In the genomic region with DNA sequence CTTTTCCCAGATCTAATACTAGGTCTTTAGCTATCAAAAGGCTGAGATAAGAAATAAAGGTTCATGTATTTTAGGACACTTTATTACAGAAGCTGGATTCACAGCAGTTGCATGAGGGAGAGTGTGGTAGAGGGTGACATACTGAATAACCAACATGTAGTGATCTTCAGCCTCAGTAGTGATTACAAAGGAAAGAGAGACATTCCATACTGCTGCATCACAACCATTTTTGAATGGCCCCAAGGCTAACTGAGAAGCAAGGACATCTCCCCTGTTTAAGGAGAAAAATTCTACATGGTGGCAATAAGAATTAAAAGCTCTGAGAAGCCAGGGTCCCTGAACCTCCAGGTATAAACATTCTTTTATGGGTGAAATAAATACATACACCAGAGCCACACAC, we compare ENCODE assay signal across 17 cellular contexts. TPM values are rescaled to one million over a fixed set of nuclear protein-coding genes. Genes with fewer than 3 reads are reported as not detected.
DNase-seq lines count a peak whose midpoint lies in the region; ATAC-seq and TF ChIP-seq lines count a peak whose summit lies in the region.
"Had no signal": no experiment of that assay in that cellular context is flagged by ENCODE, and none has a peak within 500 bp of the region (broad histone marks: within the 10 kb centered on the region; RNA-seq: fewer than 3 reads in every experiment).

No MANE protein-coding gene starts in this region.

- peaks cover 3% of the 10 kb centered on the region for H3K9me3 Mint-ChIP-seq in type B pancreatic cell
- H3K9me3 Mint-ChIP-seq: activated T-helper 1 cell treated with anti-CD3 and anti-CD28 coated beads, Interleukin-12 subunit alpha, Interleukin-12 subunit beta, Interleukin-2, Interleukin-4 antibody, amounts not matched to agents 30 ng/mL and 10 ng/mL and 1 ng/mL, durations not matched to agents 14 hours and 24 hours and 36 hours had no signal

- no peaks in the 10 kb centered on the region for H3K4me1 Mint-ChIP-seq in type B pancreatic cell (ENCODE audit: unreplicated experiment)

- intact Hi-C loops in PC-3 (cut with micrococcal nuclease) (loop anchor here (2.0 kb wide), 1 partner anchor 18 kb away; no protein-coding TSS in a partner anchor), transverse colon (cut with DNase I; ENCODE audit: low total_unique reads) (no loop called here)

- CTCF ChIA-PET in BJ (lab: Yijun Ruan, JAX): no interaction called here
- CTCF ChIA-PET in PC-3 (lab: Charles Lee): no interaction called here

- POLR2A ChIA-PET in BJ (lab: Charles Lee) (no interaction called here), PC-3 (lab: Charles Lee; ENCODE audit: unreplicated experiment) (interaction anchor here (0.6 kb wide), 1 partner anchor 187 kb away, joined by 4 read pairs; no protein-coding TSS in a partner anchor)

- H3K27ac ChIP-seq in PC-3 (ENCODE audit: low read length) (no peak overlapping the region), transverse colon (no peak overlapping the region)
- H3K27ac ChIP-seq: BLaER1 treated with 17β-estradiol and CSF1 and Interleukin-3, amounts not matched to agents 10 nM and 100 nM had no signal

- no peak overlapping the region for H3K4me3 ChIP-seq in BJ (ENCODE audit: low read depth, low read length)
- H3K4me3 ChIP-seq in PC-3 (ENCODE audit: low read length): no peak overlapping the region
- no peak overlapping the region for H3K4me3 ChIP-seq in choroid plexus epithelial cell (ENCODE audit: low read depth, low read length)
- H3K4me3 ChIP-seq in transverse colon: no peak overlapping the region
- H3K4me3 ChIP-seq: BLaER1 treated with 17β-estradiol and CSF1 and Interleukin-3, amounts not matched to agents 10 nM and 100 nM had no signal

- no peaks in the 10 kb centered on the region for H3K9me3 ChIP-seq in PC-3 (ENCODE audit: low read length)
- H3K9me3 ChIP-seq in transverse colon: no peaks in the 10 kb centered on the region
- H3K9me3 ChIP-seq: BLaER1 treated with 17β-estradiol and CSF1 and Interleukin-3, amounts not matched to agents 10 nM and 100 nM had no signal

- H3K36me3 Mint-ChIP-seq in type B pancreatic cell: peaks cover 21% of the 10 kb centered on the region

- TF ChIP-seq EP300 in transverse colon (IDR thresholded peaks at IDR 0.05; ENCODE audit: low read depth): no peak

- H3K27me3 ChIP-seq in BJ (ENCODE audit: control insufficient read depth, insufficient read depth, low read length): no peaks in the 10 kb centered on the region
- H3K27me3 ChIP-seq in PC-3 (ENCODE audit: low read length): no peaks in the 10 kb centered on the region
- H3K27me3 ChIP-seq in transverse colon: no peaks in the 10 kb centered on the region
- H3K27me3 ChIP-seq: BLaER1 treated with 17β-estradiol and CSF1 and Interleukin-3, amounts not matched to agents 10 nM and 100 nM had no signal

- H3K4me2 ChIP-seq in PC-3 (ENCODE audit: low read length): no peak overlapping the region
- H3K4me2 ChIP-seq: BLaER1 treated with 17β-estradiol and CSF1 and Interleukin-3, amounts not matched to agents 10 nM and 100 nM had no signal

- no peak overlapping the region for H3K27ac Mint-ChIP-seq in type B pancreatic cell
- H3K27ac Mint-ChIP-seq: activated T-helper 1 cell treated with anti-CD3 and anti-CD28 coated beads, Interleukin-12 subunit alpha, Interleukin-12 subunit beta, Interleukin-2, Interleukin-4 antibody, amounts not matched to agents 30 ng/mL and 10 ng/mL and 1 ng/mL, durations not matched to agents 14 hours and 24 hours and 36 hours had no signal

- no peak overlapping the region for H2AFZ ChIP-seq in PC-3 (ENCODE audit: low read length)

- TF ChIP-seq CTCF in BJ (IDR thresholded peaks at IDR 0.05; ENCODE audit: insufficient read depth, low read depth, low read length) (no peak), PC-3 (conservative IDR thresholded peaks at IDR 0.05; ENCODE audit: low read depth, low read length) (no peak), choroid plexus epithelial cell (conservative IDR thresholded peaks at IDR 0.05; ENCODE audit: low read depth, low read length) (no peak), GM20000 (IDR thresholded peaks at IDR 0.05; ENCODE audit: extremely low read depth, missing control alignments) (no peak), type B pancreatic cell (conservative IDR thresholded peaks at IDR 0.05) (no peak), transverse colon (IDR thresholded peaks at IDR 0.05) (no peak)

- H3K36me3 ChIP-seq in BJ (ENCODE audit: control insufficient read depth, insufficient read depth, low read length) (no peaks in the 10 kb centered on the region), PC-3 (ENCODE audit: low read depth, low read length) (no peaks in the 10 kb centered on the region), transverse colon (peaks cover 0 to 25% (median 5%) of the 10 kb centered on the region in 4 donors)

- H3K4me1 ChIP-seq in PC-3 (ENCODE audit: insufficient read depth, low read length) (peaks cover 6% of the 10 kb centered on the region), transverse colon (no peaks in the 10 kb centered on the region)
- H3K4me1 ChIP-seq: BLaER1 treated with 17β-estradiol and CSF1 and Interleukin-3, amounts not matched to agents 10 nM and 100 nM had no signal

- H3K27me3 Mint-ChIP-seq in type B pancreatic cell: no peaks in the 10 kb centered on the region

- TF ChIP-seq POLR2A in transverse colon (IDR thresholded peaks at IDR 0.05): no peak

- H4K20me1 ChIP-seq in PC-3 (ENCODE audit: low read length): no peaks in the 10 kb centered on the region

- in situ Hi-C loops in transverse colon (cut with MboI; ENCODE audit: low pct_ligation_motif_present in 1 of 4, low pct_unique_long_range_greater_than_20kb in 1 of 4, low sequenced_read_pairs in 3 of 4): no loop called here

- no TSS peak for BruUV-seq in PC-3 (replicated peaks; lab: Mats Ljungman, UMichigan)

- no peak overlapping the region for H3K4me3 Mint-ChIP-seq in type B pancreatic cell
- H3K4me3 Mint-ChIP-seq: activated T-helper 1 cell treated with anti-CD3 and anti-CD28 coated beads, Interleukin-12 subunit alpha, Interleukin-12 subunit beta, Interleukin-2, Interleukin-4 antibody, amounts not matched to agents 30 ng/mL and 10 ng/mL and 1 ng/mL, durations not matched to agents 14 hours and 24 hours and 36 hours had no signal

- peak; percentile 79 for ATAC-seq in PC-3
- ATAC-seq: Panc1 had no signal

- no peaks in the 10 kb centered on the region for H3K79me2 ChIP-seq in PC-3 (ENCODE audit: low read length)

- H3F3A ChIP-seq in PC-3 (ENCODE audit: low read length, unreplicated experiment): no peaks in the 10 kb centered on the region

- DNase-seq in BJ (ENCODE audit: low read depth): peak; percentile 43
- peak; percentile 57 for DNase-seq in PC-3
- peak; percentile 71 for DNase-seq in choroid plexus epithelial cell (ENCODE audit: low read depth)
- peak; percentile 66 for DNase-seq in kidney tubule cell (ENCODE audit: low spot score)
- no peak for DNase-seq in GM20000 (ENCODE audit: low spot score)
- no peak for DNase-seq in type B pancreatic cell (ENCODE audit: extremely low spot score, unreplicated experiment)
- no peak for DNase-seq in transverse colon
- no peak for DNase-seq in epidermal melanocyte (ENCODE audit: insufficient read length, low spot score)
- DNase-seq: aorta; NCI-H1092; NCI-H446 treated with DMSO at 0.1 percent for 48 hours; stimulated activated CD8-positive, alpha-beta memory T cell treated with anti-CD3 and anti-CD28 coated beads, Interleukin-4, amount 100 ng/mL, for 48 hours had no signal

- no peaks in the 10 kb centered on the region for H3K9me2 ChIP-seq in PC-3 (replicated peaks; ENCODE audit: low read length)

- no peak overlapping the region for H3K9ac ChIP-seq in PC-3 (ENCODE audit: low read length)
- H3K9ac ChIP-seq: BLaER1 treated with 17β-estradiol and CSF1 and Interleukin-3, amounts not matched to agents 10 nM and 100 nM had no signal

RNA-seq across cellular contexts. Expression of gene COG5, which starts 35.3 kb away (rescaled TPM):
- polyA plus RNA-seq in BJ (2011; rRNA removed): 20.5 and 44.2 TPM in 2 replicates
- 18.0 and 20.8 TPM in 2 replicates for polyA minus RNA-seq in BJ (2011; rRNA and poly(A)+ RNA removed)
- total RNA-seq in PC-3 (2014; rRNA removed) (46.5 and 51.7 TPM in 2 replicates), type B pancreatic cell (ENCODE audit: low replicate concordance) (35.7 and 37.2 TPM in 2 replicates), transverse colon (10 to 100 TPM; 15.7 to 48.2 (median 35.7) TPM)

RNA-seq across cellular contexts. Expression of gene DUS4L, which starts 35.3 kb away (rescaled TPM):
- 2.2 and 4.5 TPM in 2 replicates for polyA plus RNA-seq in BJ (2011; rRNA removed)
- polyA minus RNA-seq in BJ (2011; rRNA and poly(A)+ RNA removed): 1.8 and 2.3 TPM in 2 replicates
- total RNA-seq in PC-3 (2014; rRNA removed) (10.2 and 12.9 TPM in 2 replicates), type B pancreatic cell (ENCODE audit: low replicate concordance) (10.1 and 12.4 TPM in 2 replicates), transverse colon (10 to 100 TPM in 1 of 4 donors, 1 to 10 TPM in 3; 1.2 to 10.2 (median 4.4) TPM)

RNA-seq across cellular contexts. Expression of gene BCAP29, which starts 51.6 kb away (rescaled TPM):
- 20.3 and 57.3 TPM in 2 replicates for polyA plus RNA-seq in BJ (2011; rRNA removed)
- polyA minus RNA-seq in BJ (2011; rRNA and poly(A)+ RNA removed): 11.8 and 16.4 TPM in 2 replicates
- 32.0 and 65.9 TPM in 2 replicates for total RNA-seq in PC-3 (2014; rRNA removed)
- total RNA-seq in type B pancreatic cell (ENCODE audit: low replicate concordance): 23.0 and 33.9 TPM in 2 replicates
- total RNA-seq in transverse colon: 10 to 100 TPM in 3 of 4 donors, 1 to 10 TPM in 1; 8.6 to 96.5 (median 73.1) TPM

RNA-seq across cellular contexts. Expression of gene GPR22, which starts 58.6 kb away (rescaled TPM):
- not detected in 2 replicates for polyA plus RNA-seq in BJ (2011; rRNA removed)
- not detected in 2 replicates for polyA minus RNA-seq in BJ (2011; rRNA and poly(A)+ RNA removed)
- total RNA-seq in PC-3 (2014; rRNA removed): not detected in 2 replicates
- total RNA-seq in type B pancreatic cell (ENCODE audit: low replicate concordance): not detected in 2 replicates
- under 1 TPM in 1 of 4 donors, not detected in 3; 0.14 TPM for total RNA-seq in transverse colon
- total RNA-seq: activated T-helper 1 cell treated with anti-CD3 and anti-CD28 coated beads, Interleukin-12 subunit alpha, Interleukin-12 subunit beta, Interleukin-2, Interleukin-4 antibody, amounts not matched to agents 30 ng/mL and 10 ng/mL and 1 ng/mL, durations not matched to agents 14 hours and 24 hours and 36 hours; aorta; posterior vena cava; T-helper 2 cell treated with Interferon-gamma antibody and Interleukin-4, amounts not matched to agents 100 ng/mL and 5 ng/mL, for 36 hours had no signal

Comparison
In these comparisons a context has a peak if more than half of its experiments do, and no peak if none do; other contexts are left out.
1. DNase-seq: peak in BJ (single experiment), PC-3 (single experiment), choroid plexus epithelial cell (single experiment) and kidney tubule cell (single experiment); none in GM20000 (single experiment), type B pancreatic cell (single experiment), transverse colon (single experiment) and epidermal melanocyte (single experiment).